Comparison of ENCODE assay signal across 8 cellular contexts in genomic region chr2:86221066-86221684, GRCh38. TPM values are rescaled to one million over a fixed set of nuclear protein-coding genes. Genes with fewer than 3 reads are reported as not detected.
DNase-seq lines count a peak whose midpoint lies in the region; ATAC-seq and TF ChIP-seq lines count a peak whose summit lies in the region.

No MANE protein-coding gene starts in this region.

- H3K27ac ChIP-seq in heart left ventricle (peak overlapping the region in 4 of 12 donors; percentile 3 to 92 (median 90)), VCaP (no peak overlapping the region), mesenchymal stem cell (ENCODE audit: low read length, poor library complexity, severe bottlenecking) (no peak overlapping the region), stomach smooth muscle (ENCODE audit: low read length) (peak overlapping the region; percentile 97)

- no peak overlapping the region for H2AK5ac ChIP-seq in mesenchymal stem cell (ENCODE audit: low read length, severe bottlenecking)

- H3K18ac ChIP-seq in mesenchymal stem cell (ENCODE audit: low read depth in 1 of 2, low read length in 2 of 2), result no peak overlapping the region

- no peaks in the 10 kb centered on the region for H3K79me1 ChIP-seq in mesenchymal stem cell (replicated peaks; ENCODE audit: low read length, poor library complexity, severe bottlenecking)

- no peak overlapping the region for H3K23ac ChIP-seq in mesenchymal stem cell (ENCODE audit: low read length in 2 of 2)

- intact Hi-C loops in heart left ventricle (cut with DNase I), result loop anchor here in 8 of 10 donors (1.0 to 10.0 kb wide), 13 partner anchors 61 to 341 kb away; partner anchors contain the start of genes KDM3A (in 2 of the 8) and CHMP3 (in 1 of the 8)
- intact Hi-C loops in Right ventricle myocardium superior (cut with DNase I), result loop anchor here (10.0 kb wide), 1 partner anchor 144 kb away; no protein-coding TSS in a partner anchor

- H3K9ac ChIP-seq in mesenchymal stem cell (ENCODE audit: low read length) (no peak overlapping the region), stomach smooth muscle (ENCODE audit: low read length in 2 of 2) (peak overlapping the region; percentile 26 to 36)

- H3K4me1 ChIP-seq in heart left ventricle (peaks cover 11 to 59% (median 45%) of the 10 kb centered on the region in 12 donors), mesenchymal stem cell (ENCODE audit: control insufficient read depth, insufficient read depth, low read depth, low read length) (peaks cover 6% of the 10 kb centered on the region), stomach smooth muscle (ENCODE audit: control insufficient read depth, insufficient read depth, low read length) (peaks cover 51% of the 10 kb centered on the region)

- H2BK15ac ChIP-seq in mesenchymal stem cell (ENCODE audit: low read depth, poor library complexity, severe bottlenecking), result no peak overlapping the region

- H2AFZ ChIP-seq in mesenchymal stem cell (ENCODE audit: low read depth, low read length), result no peak overlapping the region

- no peak for TF ChIP-seq POLR2A in heart left ventricle (IDR thresholded peaks at IDR 0.05)

- H3K14ac ChIP-seq in mesenchymal stem cell (ENCODE audit: low read length in 2 of 2), result peak overlapping the region in 1 of 2 experiments; percentile 71

- no peak overlapping the region for H2BK120ac ChIP-seq in mesenchymal stem cell (ENCODE audit: low read depth, low read length)

- H4K91ac ChIP-seq in mesenchymal stem cell (ENCODE audit: low read length), result no peak overlapping the region

- H3K27me3 ChIP-seq in heart left ventricle, result no peaks in the 10 kb centered on the region
- H3K27me3 ChIP-seq in mesenchymal stem cell (ENCODE audit: control insufficient read depth in 1 of 2, insufficient read depth in 1 of 2, low read length in 2 of 2), result no peaks in the 10 kb centered on the region
- no peaks in the 10 kb centered on the region for H3K27me3 ChIP-seq in stomach smooth muscle (ENCODE audit: control insufficient read depth in 1 of 2, insufficient read depth in 2 of 2, low read length in 2 of 2)

- H4K8ac ChIP-seq in mesenchymal stem cell (ENCODE audit: low read length), result no peak overlapping the region

- H3K4me2 ChIP-seq in mesenchymal stem cell (ENCODE audit: low read length, poor library complexity, severe bottlenecking), result no peak overlapping the region

- H3K4me3 ChIP-seq in heart left ventricle (no peak overlapping the region), mesenchymal stem cell (ENCODE audit: insufficient read depth in 1 of 2, low read depth in 1 of 2, low read length in 2 of 2) (no peak overlapping the region), stomach smooth muscle (ENCODE audit: low read length in 2 of 2) (peak overlapping the region in 1 of 2 donors; percentile 44)

- peak in 1 of 4 donors; percentile 14 for ATAC-seq in heart left ventricle
- no peak for ATAC-seq in Right ventricle myocardium superior (ENCODE audit: poor library complexity)
- no peak for ATAC-seq in GM19324 (IDR thresholded peaks at IDR 0.05; ENCODE audit: low FRiP score, unreplicated experiment)

- H3K4ac ChIP-seq in mesenchymal stem cell (ENCODE audit: low read depth in 1 of 2, low read length in 2 of 2), result peak overlapping the region in 1 of 2 experiments; percentile 20

- H3K36me3 ChIP-seq in heart left ventricle (peaks cover 0 to 9% (median 0%) of the 10 kb centered on the region in 9 donors), mesenchymal stem cell (ENCODE audit: control insufficient read depth in 1 of 2, insufficient read depth in 2 of 2, low read depth in 1 of 2, low read length in 2 of 2) (no peaks in the 10 kb centered on the region), stomach smooth muscle (ENCODE audit: control insufficient read depth in 2 of 2, insufficient read depth in 2 of 2, low read length in 2 of 2) (peaks cover 0 to 14% of the 10 kb centered on the region in 2 donors)

- peak overlapping the region in 1 of 2 experiments; percentile 66 for H2BK12ac ChIP-seq in mesenchymal stem cell (ENCODE audit: low read length in 2 of 2)

- DNase-seq in heart left ventricle, result peak in 2 of 5 donors; percentile 48 to 50
- no peak for DNase-seq in Right ventricle myocardium superior
- DNase-seq in NCI-H1092 (lab: John Stamatoyannopoulos, UW), result peak; percentile 14
- DNase-seq in cerebellar cortex (ENCODE audit: low spot score), result peak; percentile 41
- peak; percentile 26 for DNase-seq in mesenchymal stem cell

- H2BK5ac ChIP-seq in mesenchymal stem cell (ENCODE audit: low read depth, low read length, poor library complexity, severe bottlenecking), result no peak overlapping the region

- 34 to 58% (median 45%) methylated on average over 5 of the region's 5 CpGs for WGBS in heart left ventricle, 4 donors
- 71% methylated on average over 4 of the region's 5 CpGs for WGBS in mesenchymal stem cell

- peak; percentile 68 to 96 (median 92) for TF ChIP-seq CTCF in heart left ventricle (IDR thresholded peaks at IDR 0.05)
- peak; percentile 64 for TF ChIP-seq CTCF in VCaP (conservative IDR thresholded peaks at IDR 0.05)

- H3K9me3 ChIP-seq in heart left ventricle (no peaks in the 10 kb centered on the region), mesenchymal stem cell (ENCODE audit: control insufficient read depth, low read length) (no peaks in the 10 kb centered on the region), stomach smooth muscle (ENCODE audit: control insufficient read depth in 2 of 2, low read length in 2 of 2) (no peaks in the 10 kb centered on the region)

RNA-seq across cellular contexts. Expression of gene MRPL35, which starts 21.9 kb away (rescaled TPM):
- total RNA-seq in heart left ventricle, result 100 to 1,000 TPM in 3 of 9 donors, 10 to 100 TPM in 6; 32.8 to 159 (median 79.3) TPM
- polyA plus RNA-seq in heart left ventricle, result 10 to 100 TPM; 51.6 to 90.5 TPM
- 86.5 TPM for total RNA-seq in Right ventricle myocardium superior
- 35.3 TPM for polyA plus RNA-seq in mesenchymal stem cell (2013, experiment 1 of 2)
- polyA plus RNA-seq in mesenchymal stem cell (2013, experiment 2 of 2), result 39.0 TPM

RNA-seq across cellular contexts. Expression of gene IMMT, which starts 25.9 kb away (rescaled TPM):
- 100 to 1,000 TPM; 180 to 315 (median 231) TPM for total RNA-seq in heart left ventricle
- polyA plus RNA-seq in heart left ventricle, result 100 to 1,000 TPM in 1 of 2 donors, 10 to 100 TPM in 1; 62.0 to 169 TPM
- 301 TPM for total RNA-seq in Right ventricle myocardium superior
- polyA plus RNA-seq in mesenchymal stem cell (2013, experiment 1 of 2), result 77.0 TPM
- 76.1 TPM for polyA plus RNA-seq in mesenchymal stem cell (2013, experiment 2 of 2)
